Comparison of ENCODE assay signal across 11 cellular contexts in the genomic region with DNA sequence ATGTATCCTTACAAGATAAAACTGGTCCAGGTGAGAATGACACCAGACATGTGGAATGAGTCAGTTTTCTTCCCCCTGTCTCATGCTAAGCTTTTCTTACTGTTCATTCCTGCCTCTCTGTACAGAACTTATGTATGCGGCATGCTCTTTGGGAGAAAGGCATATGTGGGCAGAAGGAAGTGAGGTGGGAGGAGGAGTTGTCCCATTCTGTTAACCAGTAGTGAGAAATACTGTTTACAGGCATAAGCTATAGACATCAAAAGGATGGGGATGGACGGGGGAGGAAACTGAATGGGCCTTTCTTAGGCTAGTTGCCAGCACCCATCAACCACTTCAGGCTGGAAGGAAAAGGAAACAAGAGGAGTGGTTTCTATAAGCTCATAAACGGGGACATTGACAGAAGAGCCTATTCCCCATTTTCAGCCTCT.
DNase-seq lines count a peak whose midpoint lies in the region; ATAC-seq and FAIRE-seq lines count a peak whose summit lies in the region.
"Had no signal": no experiment of that assay in that cellular context is flagged by ENCODE, and none has a peak within 500 bp of the region (broad histone marks: within the 10 kb centered on the region; RNA-seq: fewer than 3 reads in every experiment).

No MANE protein-coding gene starts in this region.

- CTCF ChIA-PET in activated CD4-positive, alpha-beta T cell treated with anti-CD3 and anti-CD28 coated beads for 36 hours (lab: Charles Lee), result interaction anchor here (0.7 to 8.4 kb wide), 7 partner anchors 9 to 188 kb away, joined by 3 to 56 read pairs (median 8); a partner anchor contains a TSS

- POLR2A ChIA-PET in activated CD4-positive, alpha-beta T cell treated with anti-CD3 and anti-CD28 coated beads for 36 hours (lab: Charles Lee), result interaction anchor here (0.6 to 1.7 kb wide), 7 partner anchors 14 to 355 kb away, joined by 3 to 10 read pairs (median 4); no protein-coding TSS in a partner anchor

- peak overlapping the region; percentile 90 for H3K27ac Mint-ChIP-seq in activated CD4-positive, alpha-beta T cell treated with anti-CD3 and anti-CD28 coated beads for 36 hours
- H3K27ac Mint-ChIP-seq in activated naive CD8-positive, alpha-beta T cell treated with anti-CD3 and anti-CD28 coated beads for 36 hours, result peak overlapping the region; percentile 100

- ATAC-seq in activated CD4-positive, alpha-beta T cell treated with anti-CD3 and anti-CD28 coated beads for 36 hours, result peak; percentile 36
- no peak for ATAC-seq in HG03045 (IDR thresholded peaks at IDR 0.05; ENCODE audit: unreplicated experiment)

- peak; percentile 45 for DNase-seq in activated CD4-positive, alpha-beta T cell treated with anti-CD3 and anti-CD28 coated beads for 36 hours
- no peak for DNase-seq in activated CD4-positive, alpha-beta T cell treated with anti-CD3 and anti-CD28 coated beads, Interleukin-2, amount 50 U/mL, for 4 hours
- peak; percentile 86 for DNase-seq in NCI-H187 treated with DMSO at 0.1 percent for 48 hours (lab: John Stamatoyannopoulos, UW)
- peak; percentile 45 for DNase-seq in activated naive CD8-positive, alpha-beta T cell treated with anti-CD3 and anti-CD28 coated beads for 36 hours
- DNase-seq in putamen (ENCODE audit: low spot score), result peak; percentile 34
- no peak for DNase-seq in HTR-8/SVneo (ENCODE audit: insufficient read length, low spot score)
- DNase-seq in NCI-H226, result no peak
- DNase-seq: NCI-H1694, sigmoid colon, SJCRH30 had no signal

- peaks cover 83% of the 10 kb centered on the region for H3K4me1 Mint-ChIP-seq in activated CD4-positive, alpha-beta T cell treated with anti-CD3 and anti-CD28 coated beads for 36 hours
- peaks cover 88% of the 10 kb centered on the region for H3K4me1 Mint-ChIP-seq in activated naive CD8-positive, alpha-beta T cell treated with anti-CD3 and anti-CD28 coated beads for 36 hours

- no peak for FAIRE-seq in HTR-8/SVneo (lab: Jason Lieb, UNC)

- H3K27me3 Mint-ChIP-seq in activated CD4-positive, alpha-beta T cell treated with anti-CD3 and anti-CD28 coated beads for 36 hours, result no peaks in the 10 kb centered on the region
- H3K27me3 Mint-ChIP-seq in activated naive CD8-positive, alpha-beta T cell treated with anti-CD3 and anti-CD28 coated beads for 36 hours, result no peaks in the 10 kb centered on the region

- intact Hi-C loops in activated CD4-positive, alpha-beta T cell treated with anti-CD3 and anti-CD28 coated beads for 36 hours (cut with DNase I, micrococcal nuclease), result loop anchor here (1.0 to 10.0 kb wide), 4 partner anchors 10 to 499 kb away; no protein-coding TSS in a partner anchor

- H3K9me3 Mint-ChIP-seq in activated CD4-positive, alpha-beta T cell treated with anti-CD3 and anti-CD28 coated beads for 36 hours (ENCODE audit: low read depth), result no peaks in the 10 kb centered on the region
- peaks cover 1% of the 10 kb centered on the region for H3K9me3 Mint-ChIP-seq in activated naive CD8-positive, alpha-beta T cell treated with anti-CD3 and anti-CD28 coated beads for 36 hours

- peaks cover 45% of the 10 kb centered on the region for H3K36me3 Mint-ChIP-seq in activated CD4-positive, alpha-beta T cell treated with anti-CD3 and anti-CD28 coated beads for 36 hours (ENCODE audit: low read depth)
- peaks cover 72% of the 10 kb centered on the region for H3K36me3 Mint-ChIP-seq in activated naive CD8-positive, alpha-beta T cell treated with anti-CD3 and anti-CD28 coated beads for 36 hours

- peak overlapping the region; percentile 22 for H3K4me3 Mint-ChIP-seq in activated CD4-positive, alpha-beta T cell treated with anti-CD3 and anti-CD28 coated beads for 36 hours
- H3K4me3 Mint-ChIP-seq in activated naive CD8-positive, alpha-beta T cell treated with anti-CD3 and anti-CD28 coated beads for 36 hours, result peak overlapping the region; percentile 55

Comparison
In these comparisons a context has a peak if more than half of its experiments do, and no peak if none do; other contexts are left out.
1. DNase-seq: peak in activated CD4-positive, alpha-beta T cell treated with anti-CD3 and anti-CD28 coated beads for 36 hours (single experiment), NCI-H187 treated with DMSO at 0.1 percent for 48 hours (single experiment), activated naive CD8-positive, alpha-beta T cell treated with anti-CD3 and anti-CD28 coated beads for 36 hours (single experiment) and putamen (single experiment); none in activated CD4-positive, alpha-beta T cell treated with anti-CD3 and anti-CD28 coated beads, Interleukin-2, amount 50 U/mL, for 4 hours (0 of 2), HTR-8/SVneo (single experiment) and NCI-H226 (single experiment).